ENCODE assay signal across 17 cellular contexts in genomic region chr6:18213439-18213838, GRCh38. TPM values are rescaled to one million over a fixed set of nuclear protein-coding genes. Genes with fewer than 3 reads are reported as not detected.
DNase-seq lines count a peak whose midpoint lies in the region; ATAC-seq and TF ChIP-seq lines count a peak whose summit lies in the region.
"Had no signal": no experiment of that assay in that cellular context is flagged by ENCODE, and none has a peak within 500 bp of the region (broad histone marks: within the 10 kb centered on the region; RNA-seq: fewer than 3 reads in every experiment).

No MANE protein-coding gene starts in this region.

- intact Hi-C loops in naive thymus-derived CD4-positive, alpha-beta T cell (cut with micrococcal nuclease) = loop anchor here in 1 of 2 donors (10.0 kb wide), 1 partner anchor 51 kb away; the partner anchor contains the start of gene DEK
- intact Hi-C loops in esophagus muscularis mucosa (cut with DNase I) = no loop called here

- H3K27me3 Mint-ChIP-seq in activated T-cell treated with anti-CD3 and anti-CD28 coated beads, Interleukin-2, amount 50 U/mL, for 24 hours = no peaks in the 10 kb centered on the region
- no peaks in the 10 kb centered on the region for H3K27me3 Mint-ChIP-seq in activated CD4-positive, alpha-beta memory T cell treated with anti-CD3 and anti-CD28 coated beads, Interleukin-2, amount 10 ng/mL, durations not matched to agents 7 days and 5 days
- no peaks in the 10 kb centered on the region for H3K27me3 Mint-ChIP-seq in naive thymus-derived CD4-positive, alpha-beta T cell

- no peaks in the 10 kb centered on the region for H3K27me3 ChIP-seq in naive thymus-derived CD4-positive, alpha-beta T cell (ENCODE audit: control insufficient read depth in 2 of 2, insufficient read depth in 2 of 2, low read length in 2 of 2)
- no peaks in the 10 kb centered on the region for H3K27me3 ChIP-seq in esophagus muscularis mucosa

- no peaks in the 10 kb centered on the region for H3K9me3 ChIP-seq in HEK293 (ENCODE audit: control insufficient read depth, insufficient read depth, low read depth, low read length)
- H3K9me3 ChIP-seq in naive thymus-derived CD4-positive, alpha-beta T cell (ENCODE audit: control insufficient read depth in 2 of 3, low read length in 3 of 3) = no peaks in the 10 kb centered on the region
- H3K9me3 ChIP-seq in esophagus muscularis mucosa = no peaks in the 10 kb centered on the region

- peaks cover 27% of the 10 kb centered on the region for H3K4me1 Mint-ChIP-seq in activated T-cell treated with anti-CD3 and anti-CD28 coated beads, Interleukin-2, amount 50 U/mL, for 24 hours (ENCODE audit: low read depth)
- peaks cover 35% of the 10 kb centered on the region for H3K4me1 Mint-ChIP-seq in activated CD4-positive, alpha-beta memory T cell treated with anti-CD3 and anti-CD28 coated beads, Interleukin-2, amount 10 ng/mL, durations not matched to agents 7 days and 5 days
- peaks cover 0 to 16% (median 4%) of the 10 kb centered on the region in 7 donors for H3K4me1 Mint-ChIP-seq in naive thymus-derived CD4-positive, alpha-beta T cell

- no peak overlapping the region for H3K4me3 ChIP-seq in HEK293 (ENCODE audit: low read depth, low read length)
- no peak overlapping the region for H3K4me3 ChIP-seq in naive thymus-derived CD4-positive, alpha-beta T cell (ENCODE audit: low read length)
- no peak overlapping the region for H3K4me3 ChIP-seq in esophagus muscularis mucosa
- H3K4me3 ChIP-seq: PC-9 had no signal

- POLR2A ChIA-PET in HEK293 (lab: Yijun Ruan, JAX) = no interaction called here
- POLR2A ChIA-PET in activated CD4-positive, alpha-beta memory T cell treated with anti-CD3 and anti-CD28 coated beads, Interleukin-2, amount 10 ng/mL, durations not matched to agents 7 days and 5 days (lab: Charles Lee) = no interaction called here
- POLR2A ChIA-PET in naive thymus-derived CD4-positive, alpha-beta T cell (lab: Charles Lee) = no interaction called here

- H3K4me1 ChIP-seq in HEK293 (ENCODE audit: control insufficient read depth, insufficient read depth, low read length) (no peaks in the 10 kb centered on the region), esophagus muscularis mucosa (peaks cover 0 to 9% (median 5%) of the 10 kb centered on the region in 4 donors)
- no peaks in the 10 kb centered on the region for H3K4me1 ChIP-seq in naive thymus-derived CD4-positive, alpha-beta T cell (ENCODE audit: control insufficient read depth in 2 of 2, insufficient read depth in 2 of 2, low read length in 2 of 2)

- no peak overlapping the region for H3K4me3 Mint-ChIP-seq in activated T-cell treated with anti-CD3 and anti-CD28 coated beads, Interleukin-2, amount 50 U/mL, for 24 hours
- H3K4me3 Mint-ChIP-seq in activated CD4-positive, alpha-beta memory T cell treated with anti-CD3 and anti-CD28 coated beads, Interleukin-2, amount 10 ng/mL, durations not matched to agents 7 days and 5 days = no peak overlapping the region
- peak overlapping the region in 2 of 10 donors; percentile 42 to 52 for H3K4me3 Mint-ChIP-seq in naive thymus-derived CD4-positive, alpha-beta T cell
- H3K4me3 Mint-ChIP-seq: HFFc6 had no signal

- H3K27ac ChIP-seq in HEK293 (ENCODE audit: extremely low read depth, low read depth, low read length) (no peak overlapping the region), esophagus muscularis mucosa (replicated peaks in 1 of 4) (no peak overlapping the region)
- H3K27ac ChIP-seq in naive thymus-derived CD4-positive, alpha-beta T cell (ENCODE audit: low read depth, low read length) = no peak overlapping the region
- H3K27ac ChIP-seq: C4-2B, PC-9 had no signal

- TF ChIP-seq CTCF in HEK293 (tag by site-specific recombination; IDR thresholded peaks at IDR 0.05) (no peak), esophagus muscularis mucosa (IDR thresholded peaks at IDR 0.05) (no peak)

- TF ChIP-seq POLR2A in esophagus muscularis mucosa (IDR thresholded peaks at IDR 0.05; ENCODE audit: low read depth) = no peak

- ATAC-seq in naive thymus-derived CD4-positive, alpha-beta T cell = peak; percentile 46
- ATAC-seq in HG02798 (IDR thresholded peaks at IDR 0.05; ENCODE audit: poor library complexity, unreplicated experiment) = no peak
- ATAC-seq in GM19395 (IDR thresholded peaks at IDR 0.05; ENCODE audit: unreplicated experiment) = no peak

- DNase-seq in activated T-cell treated with anti-CD3 and anti-CD28 coated beads, Interleukin-2, amount 50 U/mL, for 24 hours = no peak
- DNase-seq in activated T-cell treated with anti-CD3 and anti-CD28 coated beads for 4 hours (no peak), esophagus muscularis mucosa (ENCODE audit: extremely low spot score) (no peak)
- DNase-seq in activated CD4-positive, alpha-beta memory T cell treated with anti-CD3 and anti-CD28 coated beads, Interleukin-2, amount 10 ng/mL, durations not matched to agents 7 days and 5 days = peak; percentile 20
- DNase-seq in naive thymus-derived CD4-positive, alpha-beta T cell = peak in 4 of 9 donors; percentile 3 to 9 (median 6)
- DNase-seq: Calu3, HFFc6, Karpas-422, NCI-H1105 treated with DMSO at 0.1 percent for 48 hours, NCI-H187, NCI-H446 treated with DMSO at 0.1 percent for 48 hours, NCI-H774, PC-9 had no signal

- TF ChIP-seq EP300 in esophagus muscularis mucosa (IDR thresholded peaks at IDR 0.05) = no peak

- CTCF ChIA-PET in HEK293 (lab: Yijun Ruan, JAX) = no interaction called here
- CTCF ChIA-PET in activated CD4-positive, alpha-beta memory T cell treated with anti-CD3 and anti-CD28 coated beads, Interleukin-2, amount 10 ng/mL, durations not matched to agents 7 days and 5 days (lab: Charles Lee) = no interaction called here
- CTCF ChIA-PET in naive thymus-derived CD4-positive, alpha-beta T cell (lab: Charles Lee) = interaction anchor here (0.8 kb wide), 1 partner anchor 12 kb away, joined by 6 read pairs; no protein-coding TSS in a partner anchor

- H3K36me3 Mint-ChIP-seq in activated T-cell treated with anti-CD3 and anti-CD28 coated beads, Interleukin-2, amount 50 U/mL, for 24 hours (ENCODE audit: low read depth) = peaks cover 73% of the 10 kb centered on the region
- peaks cover 9% of the 10 kb centered on the region for H3K36me3 Mint-ChIP-seq in activated CD4-positive, alpha-beta memory T cell treated with anti-CD3 and anti-CD28 coated beads, Interleukin-2, amount 10 ng/mL, durations not matched to agents 7 days and 5 days (ENCODE audit: low read depth)
- H3K36me3 Mint-ChIP-seq in naive thymus-derived CD4-positive, alpha-beta T cell = peaks cover 4 to 65% (median 36%) of the 10 kb centered on the region in 5 donors

- H3K27ac Mint-ChIP-seq in activated T-cell treated with anti-CD3 and anti-CD28 coated beads, Interleukin-2, amount 50 U/mL, for 24 hours = peak overlapping the region; percentile 35
- no peak overlapping the region for H3K27ac Mint-ChIP-seq in activated CD4-positive, alpha-beta memory T cell treated with anti-CD3 and anti-CD28 coated beads, Interleukin-2, amount 10 ng/mL, durations not matched to agents 7 days and 5 days
- peak overlapping the region in 4 of 9 donors; percentile 38 to 90 (median 56) for H3K27ac Mint-ChIP-seq in naive thymus-derived CD4-positive, alpha-beta T cell
- H3K27ac Mint-ChIP-seq: HFFc6 had no signal

- WGBS in esophagus muscularis mucosa = 93% methylated on average over 9 of the region's 9 CpGs

- H3K9me3 Mint-ChIP-seq in activated T-cell treated with anti-CD3 and anti-CD28 coated beads, Interleukin-2, amount 50 U/mL, for 24 hours = no peaks in the 10 kb centered on the region
- no peaks in the 10 kb centered on the region for H3K9me3 Mint-ChIP-seq in activated CD4-positive, alpha-beta memory T cell treated with anti-CD3 and anti-CD28 coated beads, Interleukin-2, amount 10 ng/mL, durations not matched to agents 7 days and 5 days
- H3K9me3 Mint-ChIP-seq in naive thymus-derived CD4-positive, alpha-beta T cell = no peaks in the 10 kb centered on the region
- H3K9me3 Mint-ChIP-seq: HFFc6 had no signal

- peaks cover 8 to 12% of the 10 kb centered on the region in 2 experiments; a peak in 2 of 3 replicates for H3K36me3 ChIP-seq in HEK293 (ENCODE audit: control insufficient read depth in 2 of 2, insufficient read depth in 1 of 2, low read length in 2 of 2)
- H3K36me3 ChIP-seq in naive thymus-derived CD4-positive, alpha-beta T cell (ENCODE audit: control insufficient read depth in 2 of 3, insufficient read depth in 3 of 3, low read length in 3 of 3) = peaks cover 0 to 36% (median 2%) of the 10 kb centered on the region in 3 experiments
- H3K36me3 ChIP-seq in esophagus muscularis mucosa = peaks cover 20 to 60% (median 42%) of the 10 kb centered on the region in 4 donors

TF ChIP-seq in HEK293, 187 proteins besides CTCF, POLR2A, EP300 and RAD21:
- 0 out of 2 replicates have a peak, but pooled peaks have one; percentile 8 for TF ChIP-seq SCRT2 (tag by site-specific recombination; IDR thresholded peaks at IDR 0.05)
- no peak for TF ChIP-seq ZIC2 (tag by site-specific recombination; IDR thresholded peaks at IDR 0.05)
TF ChIP-seq in HEK293: peak in this region for 1.

RNA-seq across cellular contexts. Expression of gene DEK, which starts 50.9 kb away (rescaled TPM):
- 100 to 1,000 TPM; 194 to 203 TPM for total RNA-seq in activated CD4-positive, alpha-beta memory T cell treated with anti-CD3 and anti-CD28 coated beads, Interleukin-2, amount 10 ng/mL, durations not matched to agents 7 days and 5 days
- total RNA-seq in naive thymus-derived CD4-positive, alpha-beta T cell = 100 to 1,000 TPM in 3 of 5 experiments, 10 to 100 TPM in 2; 49.6 to 174 (median 101) TPM
- polyA plus RNA-seq in naive thymus-derived CD4-positive, alpha-beta T cell = 10 to 100 TPM; 41.6 to 51.6 TPM
- 100 to 1,000 TPM; 134 to 189 (median 142) TPM for total RNA-seq in esophagus muscularis mucosa

RNA-seq across cellular contexts. Expression of gene KDM1B, which starts 58.2 kb away (rescaled TPM):
- total RNA-seq in activated CD4-positive, alpha-beta memory T cell treated with anti-CD3 and anti-CD28 coated beads, Interleukin-2, amount 10 ng/mL, durations not matched to agents 7 days and 5 days = 10 to 100 TPM in 1 of 2 experiments, 1 to 10 TPM in 1; 9.1 to 10.8 TPM
- total RNA-seq in naive thymus-derived CD4-positive, alpha-beta T cell = 10 to 100 TPM in 3 of 5 experiments, 1 to 10 TPM in 2; 7.3 to 25.4 (median 12.5) TPM
- 1 to 10 TPM; 1.3 to 3.4 TPM for polyA plus RNA-seq in naive thymus-derived CD4-positive, alpha-beta T cell
- total RNA-seq in esophagus muscularis mucosa = 10 to 100 TPM; 10.3 to 13.2 (median 11.7) TPM

RNA-seq across cellular contexts. Expression of gene TPMT, which starts 58.6 kb away (rescaled TPM):
- total RNA-seq in activated CD4-positive, alpha-beta memory T cell treated with anti-CD3 and anti-CD28 coated beads, Interleukin-2, amount 10 ng/mL, durations not matched to agents 7 days and 5 days = 1 to 10 TPM; 6.7 to 6.8 TPM
- total RNA-seq in naive thymus-derived CD4-positive, alpha-beta T cell = 1 to 10 TPM; 2.9 to 6.1 (median 5.0) TPM
- polyA plus RNA-seq in naive thymus-derived CD4-positive, alpha-beta T cell = 10 to 100 TPM in 1 of 2 donors, 1 to 10 TPM in 1; 9.5 to 13.1 TPM
- 1 to 10 TPM; 6.3 to 9.6 (median 8.4) TPM for total RNA-seq in esophagus muscularis mucosa
